ENCODE assay signal across 8 cellular contexts in genomic region chr11:65890324-65891179, GRCh38. TPM values are rescaled to one million over a fixed set of nuclear protein-coding genes. Genes with fewer than 3 reads are reported as not detected.
DNase-seq lines count a peak whose midpoint lies in the region; ATAC-seq and TF ChIP-seq lines count a peak whose summit lies in the region.

CCDC85B (plus strand) TSS chr11:65890673; CDS start chr11:65890784, 111 bp downstream.

- peaks cover 74% of the 10 kb centered on the region for H3K36me3 Mint-ChIP-seq in MCF 10A (ENCODE audit: insufficient read depth, unreplicated experiment)

- no peaks in the 10 kb centered on the region for H3K9me3 ChIP-seq in A673 (ENCODE audit: low read depth, low read length, poor library complexity, severe bottlenecking)
- H3K9me3 ChIP-seq in iPS-18c (ENCODE audit: control insufficient read depth, insufficient read depth, low read length) = no peaks in the 10 kb centered on the region
- no peaks in the 10 kb centered on the region for H3K9me3 ChIP-seq in skeletal muscle tissue (ENCODE audit: control insufficient read depth in 3 of 3, low read length in 3 of 3)

- DNase-seq in A673 (ENCODE audit: low spot score) (peak; percentile 98), NCI-H2227 (lab: John Stamatoyannopoulos, UW; ENCODE audit: unreplicated experiment) (peak; percentile 98), MCF 10A (ENCODE audit: unreplicated experiment) (peak; percentile 95)

- TF ChIP-seq CTCF in A673 (conservative IDR thresholded peaks at IDR 0.05; ENCODE audit: low read depth, low read length) (peak; percentile 33; the same call in 1 of the 2 replicates), VCaP (conservative IDR thresholded peaks at IDR 0.05) (peak; percentile 42), MCF 10A (IDR thresholded peaks at IDR 0.05; ENCODE audit: unreplicated experiment) (no peak)

- intact Hi-C loops in A673 (cut with micrococcal nuclease; ENCODE audit: unreplicated experiment) = no loop called here
- intact Hi-C loops in MCF 10A (cut with micrococcal nuclease) = loop anchor here (1.0 kb wide), 2 partner anchors 9 to 21 kb away; no protein-coding TSS in a partner anchor

- H3K36me3 ChIP-seq in A673 (ENCODE audit: insufficient read depth, low read length, poor library complexity, severe bottlenecking) (peaks cover 16% of the 10 kb centered on the region), skeletal muscle tissue (ENCODE audit: control insufficient read depth in 3 of 3, insufficient read depth in 3 of 3, low read length in 3 of 3) (peaks cover 9 to 14% (median 12%) of the 10 kb centered on the region in 3 donors)

- CTCF ChIA-PET in A673 (lab: Charles Lee) (interaction anchor here (0.6 to 2.4 kb wide), 9 partner anchors 8 to 185 kb away, joined by 3 to 22 read pairs (median 4); partner anchors contain the start of genes EFEMP2 and MUS81), MCF 10A (lab: Yijun Ruan, JAX) (interaction anchor here (0.6 to 9.0 kb wide), 14 partner anchors 8 to 380 kb away, joined by 3 to 203 read pairs (median 5); partner anchors contain the start of genes FOSL1 and MUS81)

- POLR2A ChIA-PET in A673 (lab: Charles Lee; ENCODE audit: low non-redundant PET) (interaction anchor here (2.2 kb wide), 1 partner anchor 31 kb away, joined by 6 read pairs; the partner anchor contains the start of gene MUS81), MCF 10A (lab: Yijun Ruan, JAX) (interaction anchor here (0.6 to 9.9 kb wide), 39 partner anchors 9 to 876 kb away, joined by 3 to 222 read pairs (median 4); partner anchors contain the start of genes BANF1, C11orf68, CFL1 and DPF2)

- no peaks in the 10 kb centered on the region for H3K27me3 Mint-ChIP-seq in MCF 10A (ENCODE audit: insufficient read depth, unreplicated experiment)

- H3K27ac ChIP-seq in A673 (ENCODE audit: low read depth, low read length, poor library complexity, severe bottlenecking) (peak within 1 kb of the TSS; percentile 88), VCaP (peak within 1 kb of the TSS; percentile 94), skeletal muscle tissue (ENCODE audit: low read depth, low read length) (peak within 1 kb of the TSS; percentile 89)

- ATAC-seq in GM18868 (IDR thresholded peaks at IDR 0.05; ENCODE audit: unreplicated experiment) = peak; percentile 54
- peak; percentile 43 for ATAC-seq in HG03108 (IDR thresholded peaks at IDR 0.05; ENCODE audit: unreplicated experiment)

- H3K4me1 ChIP-seq in A673 (ENCODE audit: insufficient read depth, low read length, poor library complexity, severe bottlenecking) = peaks cover 45% of the 10 kb centered on the region
- H3K4me1 ChIP-seq in skeletal muscle tissue (ENCODE audit: control insufficient read depth in 3 of 3, insufficient read depth in 3 of 3, low read length in 3 of 3) = peaks cover 50 to 71% (median 56%) of the 10 kb centered on the region in 3 donors

- H3K27ac Mint-ChIP-seq in MCF 10A (ENCODE audit: low read depth, unreplicated experiment) = peak within 1 kb of the TSS; percentile 90

- BruUV-seq in A673 (replicated peaks; lab: Mats Ljungman, UMichigan) (no TSS peak), MCF 10A (replicated peaks; lab: Mats Ljungman, UMichigan) (no TSS peak)

- H3K4me1 Mint-ChIP-seq in MCF 10A (ENCODE audit: insufficient read depth, unreplicated experiment) = peaks cover 32% of the 10 kb centered on the region

- H3K27me3 ChIP-seq in A673 (replicated peaks; ENCODE audit: insufficient read depth, low read depth, low read length, poor library complexity) (no peaks in the 10 kb centered on the region), skeletal muscle tissue (ENCODE audit: control insufficient read depth in 3 of 3, insufficient read depth in 3 of 3, low read length in 3 of 3) (no peaks in the 10 kb centered on the region)

- no peaks in the 10 kb centered on the region for H3K9me3 Mint-ChIP-seq in MCF 10A (ENCODE audit: unreplicated experiment)

- peak within 1 kb of the TSS; percentile 85 to 96 (median 86) for H3K9ac ChIP-seq in skeletal muscle tissue (ENCODE audit: low read depth in 1 of 3, low read length in 3 of 3)

- peak within 1 kb of the TSS; percentile 87 for H3K4me3 ChIP-seq in A673 (ENCODE audit: low read depth, low read length, poor library complexity, severe bottlenecking)
- H3K4me3 ChIP-seq in iPS-18c (ENCODE audit: insufficient read depth, low read depth, low read length) = peak within 1 kb of the TSS; percentile 90
- peak within 1 kb of the TSS; percentile 82 to 86 (median 83) for H3K4me3 ChIP-seq in skeletal muscle tissue (ENCODE audit: low read length in 3 of 3)

- peak within 1 kb of the TSS; percentile 90 for H3K4me3 Mint-ChIP-seq in MCF 10A (ENCODE audit: unreplicated experiment)

RNA-seq across cellular contexts. Expression of gene CCDC85B, which starts in this region (rescaled TPM):
- total RNA-seq in A673 (2021) = 32.3 and 32.9 TPM in 2 replicates
- total RNA-seq in MCF 10A (2022) = 16.4 and 20.8 TPM in 2 replicates
- 12.0 TPM for total RNA-seq in skeletal muscle tissue

Comparison
In these comparisons a context has a peak if more than half of its experiments do, and no peak if none do; other contexts are left out.
1. Peak in every context shown above with its lines: DNase-seq, ATAC-seq, H3K4me3 ChIP-seq and H3K27ac ChIP-seq.